Comparison of ENCODE assay signal across 1 cellular context in the genomic region with DNA sequence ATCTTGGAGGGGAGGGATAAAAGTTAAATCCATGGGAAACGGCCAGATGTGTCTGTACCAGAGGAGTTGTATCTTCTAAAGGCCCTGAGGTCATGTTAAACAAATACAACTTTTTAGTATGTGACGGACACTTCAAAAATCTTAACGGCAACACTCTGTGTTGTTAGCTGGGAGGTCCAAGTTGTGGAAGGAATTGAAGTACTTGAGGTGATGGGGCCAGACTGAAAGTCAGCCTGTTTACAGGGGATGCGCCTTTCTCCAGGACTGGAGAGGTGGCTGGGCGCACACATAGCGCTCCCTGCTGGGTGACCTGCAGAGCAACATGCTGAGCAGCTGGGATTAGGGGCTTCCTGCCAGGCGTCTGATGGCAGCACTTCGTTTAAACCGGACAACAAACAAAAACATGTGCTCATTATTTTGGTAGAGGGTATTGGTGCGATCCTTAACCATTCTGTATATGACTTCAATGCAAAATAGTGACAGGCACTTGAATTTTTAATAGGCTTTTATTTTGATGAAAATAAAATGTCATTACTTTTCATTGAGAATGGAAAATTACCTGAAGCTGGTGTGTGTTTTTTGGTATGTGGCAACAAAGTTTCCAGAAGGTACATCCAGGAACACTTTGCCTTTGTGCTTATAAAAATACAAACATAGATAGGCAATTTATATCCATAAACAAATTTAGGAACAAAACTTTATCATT.
TF ChIP-seq lines count a peak whose summit lies in the region.

No MANE protein-coding gene starts in this region.

TF ChIP-seq in H1, 55 proteins besides CTCF, POLR2A, EP300 and RAD21:
- TF ChIP-seq RBBP5 (IDR thresholded peaks at IDR 0.05; ENCODE audit: borderline replicate concordance, low read depth, low read length) (no peak), SP1 (IDR thresholded peaks at IDR 0.05; ENCODE audit: low read depth, low read length) (no peak), JUND (IDR thresholded peaks at IDR 0.05; ENCODE audit: low read length) (no peak), ZNF274 (IDR thresholded peaks at IDR 0.05; ENCODE audit: borderline replicate concordance, extremely low read depth, low read length) (no peak), FOSL1 (IDR thresholded peaks at IDR 0.05; ENCODE audit: insufficient read depth, low read depth, low read length) (no peak), CREB1 (IDR thresholded peaks at IDR 0.05) (peak; percentile 12; the same call in 1 of the 2 replicates), TBP (IDR thresholded peaks at IDR 0.05; ENCODE audit: low read depth, low read length) (peak; percentile 52; the same call in 1 of the 2 replicates), KDM5A (IDR thresholded peaks at IDR 0.05; ENCODE audit: low read length) (no peak; the same call in 1 of the 2 replicates), POLR2AphosphoS5 (IDR thresholded peaks at IDR 0.05; ENCODE audit: low read depth, low read length) (no peak), SP2 (IDR thresholded peaks at IDR 0.05; ENCODE audit: low read length) (no peak), PHF8 (conservative IDR thresholded peaks at IDR 0.05; ENCODE audit: low read depth, low read length) (no peak), SIX5 (IDR thresholded peaks at IDR 0.05; ENCODE audit: low read depth, low read length) (no peak), MAX (IDR thresholded peaks at IDR 0.05) (peak; percentile 60), NANOG (IDR thresholded peaks at IDR 0.05; ENCODE audit: insufficient read depth, low read depth, low read length, poor library complexity, severe bottlenecking) (peak; percentile 68), CBX5 (IDR thresholded peaks at IDR 0.05; ENCODE audit: low read depth, low read length) (no peak), HDAC2 (IDR thresholded peaks at IDR 0.05; ENCODE audit: borderline replicate concordance in 1 of 2, low read depth in 2 of 2, low read length in 2 of 2) (0 out of 4 replicates have a peak, but pooled peaks of 1 of the 2 experiments have one; percentile 29), GABPA (IDR thresholded peaks at IDR 0.05; ENCODE audit: borderline replicate concordance, insufficient read depth, low read length) (no peak), SAP30 (IDR thresholded peaks at IDR 0.05; ENCODE audit: insufficient read depth, insufficient replicate concordance, low read length) (no peak), E2F6 (IDR thresholded peaks at IDR 0.05) (no peak), SUZ12 (IDR thresholded peaks at IDR 0.05; ENCODE audit: low read length) (no peak), SIN3A (conservative IDR thresholded peaks at IDR 0.05 in 1 of 2, IDR thresholded peaks at IDR 0.05 in 1 of 2; ENCODE audit: low read depth in 1 of 2, low read length in 2 of 2) (peak in 1 of 2 experiments; percentile 77; a peak in 2 of 4 replicates), TCF12 (IDR thresholded peaks at IDR 0.05; ENCODE audit: low read depth, low read length) (0 out of 2 replicates have a peak, but pooled peaks have one; percentile 48), MAFK (IDR thresholded peaks at IDR 0.05; ENCODE audit: low read depth, low read length) (no peak), RFX5 (IDR thresholded peaks at IDR 0.05; ENCODE audit: borderline replicate concordance, low read depth, low read length) (no peak), SP4 (IDR thresholded peaks at IDR 0.05; ENCODE audit: low read length) (no peak), TAF7 (optimal IDR thresholded peaks at IDR 0.05; ENCODE audit: borderline replicate concordance, low read depth, low read length) (no peak), BRCA1 (IDR thresholded peaks at IDR 0.05; ENCODE audit: low read depth, low read length) (no peak)
- TF ChIP-seq, protein P1, sequence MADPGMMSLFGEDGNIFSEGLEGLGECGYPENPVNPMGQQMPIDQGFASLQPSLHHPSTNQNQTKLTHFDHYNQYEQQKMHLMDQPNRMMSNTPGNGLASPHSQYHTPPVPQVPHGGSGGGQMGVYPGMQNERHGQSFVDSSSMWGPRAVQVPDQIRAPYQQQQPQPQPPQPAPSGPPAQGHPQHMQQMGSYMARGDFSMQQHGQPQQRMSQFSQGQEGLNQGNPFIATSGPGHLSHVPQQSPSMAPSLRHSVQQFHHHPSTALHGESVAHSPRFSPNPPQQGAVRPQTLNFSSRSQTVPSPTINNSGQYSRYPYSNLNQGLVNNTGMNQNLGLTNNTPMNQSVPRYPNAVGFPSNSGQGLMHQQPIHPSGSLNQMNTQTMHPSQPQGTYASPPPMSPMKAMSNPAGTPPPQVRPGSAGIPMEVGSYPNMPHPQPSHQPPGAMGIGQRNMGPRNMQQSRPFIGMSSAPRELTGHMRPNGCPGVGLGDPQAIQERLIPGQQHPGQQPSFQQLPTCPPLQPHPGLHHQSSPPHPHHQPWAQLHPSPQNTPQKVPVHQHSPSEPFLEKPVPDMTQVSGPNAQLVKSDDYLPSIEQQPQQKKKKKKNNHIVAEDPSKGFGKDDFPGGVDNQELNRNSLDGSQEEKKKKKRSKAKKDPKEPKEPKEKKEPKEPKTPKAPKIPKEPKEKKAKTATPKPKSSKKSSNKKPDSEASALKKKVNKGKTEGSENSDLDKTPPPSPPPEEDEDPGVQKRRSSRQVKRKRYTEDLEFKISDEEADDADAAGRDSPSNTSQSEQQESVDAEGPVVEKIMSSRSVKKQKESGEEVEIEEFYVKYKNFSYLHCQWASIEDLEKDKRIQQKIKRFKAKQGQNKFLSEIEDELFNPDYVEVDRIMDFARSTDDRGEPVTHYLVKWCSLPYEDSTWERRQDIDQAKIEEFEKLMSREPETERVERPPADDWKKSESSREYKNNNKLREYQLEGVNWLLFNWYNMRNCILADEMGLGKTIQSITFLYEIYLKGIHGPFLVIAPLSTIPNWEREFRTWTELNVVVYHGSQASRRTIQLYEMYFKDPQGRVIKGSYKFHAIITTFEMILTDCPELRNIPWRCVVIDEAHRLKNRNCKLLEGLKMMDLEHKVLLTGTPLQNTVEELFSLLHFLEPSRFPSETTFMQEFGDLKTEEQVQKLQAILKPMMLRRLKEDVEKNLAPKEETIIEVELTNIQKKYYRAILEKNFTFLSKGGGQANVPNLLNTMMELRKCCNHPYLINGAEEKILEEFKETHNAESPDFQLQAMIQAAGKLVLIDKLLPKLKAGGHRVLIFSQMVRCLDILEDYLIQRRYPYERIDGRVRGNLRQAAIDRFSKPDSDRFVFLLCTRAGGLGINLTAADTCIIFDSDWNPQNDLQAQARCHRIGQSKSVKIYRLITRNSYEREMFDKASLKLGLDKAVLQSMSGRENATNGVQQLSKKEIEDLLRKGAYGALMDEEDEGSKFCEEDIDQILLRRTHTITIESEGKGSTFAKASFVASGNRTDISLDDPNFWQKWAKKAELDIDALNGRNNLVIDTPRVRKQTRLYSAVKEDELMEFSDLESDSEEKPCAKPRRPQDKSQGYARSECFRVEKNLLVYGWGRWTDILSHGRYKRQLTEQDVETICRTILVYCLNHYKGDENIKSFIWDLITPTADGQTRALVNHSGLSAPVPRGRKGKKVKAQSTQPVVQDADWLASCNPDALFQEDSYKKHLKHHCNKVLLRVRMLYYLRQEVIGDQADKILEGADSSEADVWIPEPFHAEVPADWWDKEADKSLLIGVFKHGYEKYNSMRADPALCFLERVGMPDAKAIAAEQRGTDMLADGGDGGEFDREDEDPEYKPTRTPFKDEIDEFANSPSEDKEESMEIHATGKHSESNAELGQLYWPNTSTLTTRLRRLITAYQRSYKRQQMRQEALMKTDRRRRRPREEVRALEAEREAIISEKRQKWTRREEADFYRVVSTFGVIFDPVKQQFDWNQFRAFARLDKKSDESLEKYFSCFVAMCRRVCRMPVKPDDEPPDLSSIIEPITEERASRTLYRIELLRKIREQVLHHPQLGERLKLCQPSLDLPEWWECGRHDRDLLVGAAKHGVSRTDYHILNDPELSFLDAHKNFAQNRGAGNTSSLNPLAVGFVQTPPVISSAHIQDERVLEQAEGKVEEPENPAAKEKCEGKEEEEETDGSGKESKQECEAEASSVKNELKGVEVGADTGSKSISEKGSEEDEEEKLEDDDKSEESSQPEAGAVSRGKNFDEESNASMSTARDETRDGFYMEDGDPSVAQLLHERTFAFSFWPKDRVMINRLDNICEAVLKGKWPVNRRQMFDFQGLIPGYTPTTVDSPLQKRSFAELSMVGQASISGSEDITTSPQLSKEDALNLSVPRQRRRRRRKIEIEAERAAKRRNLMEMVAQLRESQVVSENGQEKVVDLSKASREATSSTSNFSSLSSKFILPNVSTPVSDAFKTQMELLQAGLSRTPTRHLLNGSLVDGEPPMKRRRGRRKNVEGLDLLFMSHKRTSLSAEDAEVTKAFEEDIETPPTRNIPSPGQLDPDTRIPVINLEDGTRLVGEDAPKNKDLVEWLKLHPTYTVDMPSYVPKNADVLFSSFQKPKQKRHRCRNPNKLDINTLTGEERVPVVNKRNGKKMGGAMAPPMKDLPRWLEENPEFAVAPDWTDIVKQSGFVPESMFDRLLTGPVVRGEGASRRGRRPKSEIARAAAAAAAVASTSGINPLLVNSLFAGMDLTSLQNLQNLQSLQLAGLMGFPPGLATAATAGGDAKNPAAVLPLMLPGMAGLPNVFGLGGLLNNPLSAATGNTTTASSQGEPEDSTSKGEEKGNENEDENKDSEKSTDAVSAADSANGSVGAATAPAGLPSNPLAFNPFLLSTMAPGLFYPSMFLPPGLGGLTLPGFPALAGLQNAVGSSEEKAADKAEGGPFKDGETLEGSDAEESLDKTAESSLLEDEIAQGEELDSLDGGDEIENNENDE (IDR thresholded peaks at IDR 0.05; ENCODE audit: insufficient replicate concordance, low read length) = peak; percentile 75
- TF ChIP-seq, protein P2, sequence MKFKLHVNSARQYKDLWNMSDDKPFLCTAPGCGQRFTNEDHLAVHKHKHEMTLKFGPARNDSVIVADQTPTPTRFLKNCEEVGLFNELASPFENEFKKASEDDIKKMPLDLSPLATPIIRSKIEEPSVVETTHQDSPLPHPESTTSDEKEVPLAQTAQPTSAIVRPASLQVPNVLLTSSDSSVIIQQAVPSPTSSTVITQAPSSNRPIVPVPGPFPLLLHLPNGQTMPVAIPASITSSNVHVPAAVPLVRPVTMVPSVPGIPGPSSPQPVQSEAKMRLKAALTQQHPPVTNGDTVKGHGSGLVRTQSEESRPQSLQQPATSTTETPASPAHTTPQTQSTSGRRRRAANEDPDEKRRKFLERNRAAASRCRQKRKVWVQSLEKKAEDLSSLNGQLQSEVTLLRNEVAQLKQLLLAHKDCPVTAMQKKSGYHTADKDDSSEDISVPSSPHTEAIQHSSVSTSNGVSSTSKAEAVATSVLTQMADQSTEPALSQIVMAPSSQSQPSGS (IDR thresholded peaks at IDR 0.05; ENCODE audit: low read length) = 0 out of 2 replicates have a peak, but pooled peaks have one; percentile 30
